8 cellular contexts compared by ENCODE assay signal in genomic region chr9:91036826-91037510, GRCh38.
A peak's percentile ranks its signal among the peaks of the same experiment; 100 is the strongest.
DNase-seq lines count a peak whose midpoint lies in the region; ATAC-seq and TF ChIP-seq lines count a peak whose summit lies in the region.

No MANE protein-coding gene starts in this region.

- no peaks in the 10 kb centered on the region for H3K36me3 Mint-ChIP-seq in T-cell

- H3K27ac Mint-ChIP-seq in T-cell: peak overlapping the region in 1 of 2 donors; percentile 44

- TF ChIP-seq CTCF in GM06990 (IDR thresholded peaks at IDR 0.05; ENCODE audit: insufficient read depth, low read length, poor library complexity, severe bottlenecking) (no peak), uterus (IDR thresholded peaks at IDR 0.05) (peak; percentile 76 to 85 (median 82))

- H3K4me1 ChIP-seq in right cardiac atrium (ENCODE audit: control insufficient read depth, insufficient read depth, low read length) (no peaks in the 10 kb centered on the region), uterus (peaks cover 18 to 20% of the 10 kb centered on the region in 2 donors)

- no peaks in the 10 kb centered on the region; the same call in none of the 2 replicates for H3K27me3 ChIP-seq in GM06990 (replicated peaks; ENCODE audit: control insufficient read depth, insufficient read depth, low read length)
- no peaks in the 10 kb centered on the region for H3K27me3 ChIP-seq in right cardiac atrium (ENCODE audit: control insufficient read depth, insufficient read depth)
- H3K27me3 ChIP-seq in uterus: no peaks in the 10 kb centered on the region

- TF ChIP-seq POLR2A in uterus (IDR thresholded peaks at IDR 0.05): peak in 1 of 2 donors; percentile 15

- peak; percentile 35 for DNase-seq in GM06990 (ENCODE audit: extremely low read depth, insufficient read length)
- peak; percentile 87 for DNase-seq in NCI-H1092 treated with DMSO at 0.1 percent for 48 hours (lab: John Stamatoyannopoulos, UW)
- DNase-seq in T-cell: peak; percentile 15 to 66 (median 46)
- DNase-seq in amniotic stem cell (lab: John Stamatoyannopoulos, UW): peak; percentile 38
- DNase-seq in right cardiac atrium: peak; percentile 83 to 86 (median 85)
- peak; percentile 78 for DNase-seq in renal cortical epithelial cell (ENCODE audit: low read depth)
- DNase-seq in uterus: peak; percentile 84 to 92

- no peaks in the 10 kb centered on the region for H3K9me3 ChIP-seq in right cardiac atrium (ENCODE audit: control insufficient read depth, low read length)
- no peaks in the 10 kb centered on the region for H3K9me3 ChIP-seq in uterus

- H3K27me3 Mint-ChIP-seq in T-cell: peaks cover 23 to 25% of the 10 kb centered on the region in 2 donors

- H3K9me3 Mint-ChIP-seq in T-cell: no peaks in the 10 kb centered on the region

- intact Hi-C loops in right cardiac atrium (cut with DNase I): loop anchor here in 3 of 4 donors (5.0 to 10.0 kb wide), 3 partner anchors 388 to 398 kb away; partner anchors contain the start of gene NFIL3 (in 1 of the 3)
- intact Hi-C loops in uterus (cut with DNase I; ENCODE audit: low total_unique reads): no loop called here

- H3K4me3 Mint-ChIP-seq in T-cell: peak overlapping the region in 1 of 3 donors; percentile 51

- WGBS in right cardiac atrium: 28% methylated on average over 32 of the region's 32 CpGs

- ATAC-seq in T-cell (replicated peaks in 1 of 4): peak; percentile 81 to 93 (median 86)
- peak; percentile 97 to 98 for ATAC-seq in right cardiac atrium
- ATAC-seq in GM19455 (IDR thresholded peaks at IDR 0.05; ENCODE audit: unreplicated experiment): no peak

- H3K27ac ChIP-seq in right cardiac atrium (ENCODE audit: low read length) (no peak overlapping the region), uterus (peak overlapping the region; percentile 81 to 86)

- CTCF ChIA-PET in T-cell (lab: Charles Lee): interaction anchor here (0.8 to 1.2 kb wide), 4 partner anchors 13 to 690 kb away, joined by 3 read pairs; no protein-coding TSS in a partner anchor

- H3K4me1 Mint-ChIP-seq in T-cell: peaks cover 9 to 12% (median 11%) of the 10 kb centered on the region in 3 donors

- H3K4me3 ChIP-seq in GM06990 (replicated peaks; ENCODE audit: low read depth, low read length) (no peak overlapping the region), right cardiac atrium (ENCODE audit: low read length) (no peak overlapping the region), uterus (no peak overlapping the region)

- H3K36me3 ChIP-seq in GM06990 (ENCODE audit: control insufficient read depth, insufficient read depth, low read length): no peaks in the 10 kb centered on the region
- no peaks in the 10 kb centered on the region for H3K36me3 ChIP-seq in uterus

- POLR2A ChIA-PET in T-cell (lab: Charles Lee): no interaction called here

Comparison
In these comparisons a context has a peak if more than half of its experiments do, and no peak if none do; other contexts are left out.
1. DNase-seq: peak in every context shown above with its lines; median percentile 88 in uterus; 87 in NCI-H1092 treated with DMSO at 0.1 percent for 48 hours; 85 in right cardiac atrium; 78 in renal cortical epithelial cell; 46 in T-cell; 38 in amniotic stem cell; 35 in GM06990.